8 cellular contexts compared by ENCODE assay signal in the genomic region with DNA sequence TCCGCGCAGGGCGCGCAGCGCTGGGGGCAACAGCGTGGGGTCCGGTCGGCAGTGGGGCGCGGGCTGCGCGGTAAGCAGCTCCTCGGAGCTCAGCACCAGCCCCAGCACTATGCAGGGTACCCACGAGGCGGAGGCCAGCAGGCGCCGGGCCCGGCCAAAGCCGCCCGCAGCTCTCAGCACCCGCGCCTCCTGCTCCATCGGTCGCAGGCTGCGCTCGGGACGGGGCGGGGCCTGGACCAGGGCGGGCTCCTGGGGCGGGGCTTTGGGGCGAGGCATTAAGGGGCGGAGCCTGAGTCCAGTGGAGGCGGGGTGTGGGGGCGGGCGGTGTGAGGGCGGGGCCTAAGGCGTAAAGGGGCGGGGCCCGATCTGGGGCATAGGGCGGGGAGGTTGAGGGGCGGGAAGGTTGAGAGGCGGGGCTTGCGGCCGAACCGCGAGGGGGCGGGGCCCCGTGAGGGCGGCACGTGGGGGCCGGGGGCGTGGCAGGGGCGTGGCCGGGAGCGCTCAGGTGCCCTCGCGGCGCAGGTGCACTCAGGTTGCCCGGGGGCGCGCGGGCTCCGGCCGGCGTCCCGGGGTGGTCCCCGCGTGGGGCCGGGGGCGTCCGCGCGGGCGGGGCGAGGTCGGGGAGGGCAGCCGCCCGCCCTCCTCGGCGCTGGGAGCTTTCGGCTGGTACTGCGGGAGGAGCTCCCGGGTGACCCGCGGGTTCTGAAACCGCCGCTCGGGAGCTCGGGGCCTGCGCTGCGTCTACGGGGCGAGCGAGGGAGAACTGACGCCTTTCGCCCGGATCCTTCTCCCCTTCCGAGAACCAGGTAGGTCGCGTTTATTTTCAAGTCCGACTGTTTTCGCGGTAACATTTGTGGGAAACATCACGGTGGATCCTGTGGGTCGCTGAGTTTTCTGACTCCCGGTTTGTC. TPM values are rescaled to one million over a fixed set of nuclear protein-coding genes. Genes with fewer than 3 reads are reported as not detected.
DNase-seq lines count a peak whose midpoint lies in the region; ATAC-seq lines count a peak whose summit lies in the region.

No MANE protein-coding gene starts in this region.

- H3K4me3 Mint-ChIP-seq in natural killer cell treated with Interleukin-12 subunit alpha and Interleukin-12 subunit beta and Interleukin-15 and Interleukin-18, amount 100 ng/mL, for 72 hours, result no peak overlapping the region

- peaks cover 7% of the 10 kb centered on the region for H3K36me3 Mint-ChIP-seq in natural killer cell treated with Interleukin-12 subunit alpha and Interleukin-12 subunit beta and Interleukin-15 and Interleukin-18, amount 100 ng/mL, for 72 hours

- no peaks in the 10 kb centered on the region for H3K9me3 Mint-ChIP-seq in natural killer cell treated with Interleukin-12 subunit alpha and Interleukin-12 subunit beta and Interleukin-15 and Interleukin-18, amount 100 ng/mL, for 72 hours

- peaks cover 20 to 29% of the 10 kb centered on the region in 2 donors for H3K27me3 Mint-ChIP-seq in natural killer cell treated with Interleukin-12 subunit alpha and Interleukin-12 subunit beta and Interleukin-15 and Interleukin-18, amount 100 ng/mL, for 72 hours

- ATAC-seq in esophagus mucosa (peak; percentile 94), HG03571 (IDR thresholded peaks at IDR 0.05; ENCODE audit: unreplicated experiment) (no peak)
- ATAC-seq in natural killer cell treated with Interleukin-12 subunit alpha and Interleukin-12 subunit beta and Interleukin-15 and Interleukin-18, amount 100 ng/mL, for 72 hours, result peak; percentile 90 to 95

- DNase-seq in DMS 273 (lab: John Stamatoyannopoulos, UW; ENCODE audit: unreplicated experiment) (peak; percentile 94), DMS 273 treated with DMSO at 0.1 percent for 48 hours (lab: John Stamatoyannopoulos, UW) (no peak), NCI-H460 (ENCODE audit: extremely low read depth, low read depth) (peak; percentile 54), activated T-cell treated with anti-CD3 and anti-CD28 coated beads for 24 hours (ENCODE audit: low read depth) (peak; percentile 72)
- no peak for DNase-seq in natural killer cell treated with Interleukin-12 subunit alpha and Interleukin-12 subunit beta and Interleukin-15 and Interleukin-18, amount 100 ng/mL, for 72 hours (ENCODE audit: low spot score)
- DNase-seq in stimulated activated naive CD4-positive, alpha-beta T cell (lab: John Stamatoyannopoulos, UW), result peak; percentile 73 to 87 (median 80)

- peaks cover 6 to 8% of the 10 kb centered on the region in 2 donors for H3K4me1 Mint-ChIP-seq in natural killer cell treated with Interleukin-12 subunit alpha and Interleukin-12 subunit beta and Interleukin-15 and Interleukin-18, amount 100 ng/mL, for 72 hours (ENCODE audit: low read depth in 2 of 2)

- no peak overlapping the region for H3K27ac Mint-ChIP-seq in natural killer cell treated with Interleukin-12 subunit alpha and Interleukin-12 subunit beta and Interleukin-15 and Interleukin-18, amount 100 ng/mL, for 72 hours

RNA-seq across cellular contexts. Expression of a gene that starts 1.4 kb away (rescaled TPM):
- total RNA-seq in NCI-H460 (2014; rRNA removed; shearing (Covaris generic)), result 0.17 TPM in 1 of 2 replicates, not detected in the other
- 10.6 and 15.1 TPM in 2 replicates for polyA plus RNA-seq in NCI-H460 (2014; cell fraction: nucleus; rRNA removed)
- not detected for total RNA-seq in esophagus mucosa
- 1 to 10 TPM in 1 of 2 donors, under 1 TPM in 1; 0.53 to 1.2 TPM for total RNA-seq in natural killer cell treated with Interleukin-12 subunit alpha and Interleukin-12 subunit beta and Interleukin-15 and Interleukin-18, amount 100 ng/mL, for 72 hours

RNA-seq across cellular contexts. Expression of a gene that starts 15.8 kb away (rescaled TPM):
- total RNA-seq in NCI-H460 (2014; rRNA removed; shearing (Covaris generic)), result 6.7 and 7.1 TPM in 2 replicates
- 0.97 and 3.5 TPM in 2 replicates for polyA plus RNA-seq in NCI-H460 (2014; cell fraction: nucleus; rRNA removed)
- total RNA-seq in esophagus mucosa, result 5.3 TPM
- 10 to 100 TPM in 1 of 2 donors, 1 to 10 TPM in 1; 7.5 to 23.3 TPM for total RNA-seq in natural killer cell treated with Interleukin-12 subunit alpha and Interleukin-12 subunit beta and Interleukin-15 and Interleukin-18, amount 100 ng/mL, for 72 hours

RNA-seq across cellular contexts. Expression of a gene that starts 30.2 kb away (rescaled TPM):
- 0.17 and 0.20 TPM in 2 replicates for total RNA-seq in NCI-H460 (2014; rRNA removed; shearing (Covaris generic))
- not detected in 2 replicates for polyA plus RNA-seq in NCI-H460 (2014; cell fraction: nucleus; rRNA removed)
- total RNA-seq in esophagus mucosa, result not detected
- total RNA-seq in natural killer cell treated with Interleukin-12 subunit alpha and Interleukin-12 subunit beta and Interleukin-15 and Interleukin-18, amount 100 ng/mL, for 72 hours, result not detected

Comparison
In these comparisons a context has a peak if more than half of its experiments do, and no peak if none do; other contexts are left out.
1. DNase-seq: peak in DMS 273 (single experiment), NCI-H460 (single experiment), activated T-cell treated with anti-CD3 and anti-CD28 coated beads for 24 hours (single experiment) and stimulated activated naive CD4-positive, alpha-beta T cell (6 of 6); none in DMS 273 treated with DMSO at 0.1 percent for 48 hours (single experiment) and natural killer cell treated with Interleukin-12 subunit alpha and Interleukin-12 subunit beta and Interleukin-15 and Interleukin-18, amount 100 ng/mL, for 72 hours (single experiment).